ENCODE assay signal across 8 cellular contexts in the genomic region with DNA sequence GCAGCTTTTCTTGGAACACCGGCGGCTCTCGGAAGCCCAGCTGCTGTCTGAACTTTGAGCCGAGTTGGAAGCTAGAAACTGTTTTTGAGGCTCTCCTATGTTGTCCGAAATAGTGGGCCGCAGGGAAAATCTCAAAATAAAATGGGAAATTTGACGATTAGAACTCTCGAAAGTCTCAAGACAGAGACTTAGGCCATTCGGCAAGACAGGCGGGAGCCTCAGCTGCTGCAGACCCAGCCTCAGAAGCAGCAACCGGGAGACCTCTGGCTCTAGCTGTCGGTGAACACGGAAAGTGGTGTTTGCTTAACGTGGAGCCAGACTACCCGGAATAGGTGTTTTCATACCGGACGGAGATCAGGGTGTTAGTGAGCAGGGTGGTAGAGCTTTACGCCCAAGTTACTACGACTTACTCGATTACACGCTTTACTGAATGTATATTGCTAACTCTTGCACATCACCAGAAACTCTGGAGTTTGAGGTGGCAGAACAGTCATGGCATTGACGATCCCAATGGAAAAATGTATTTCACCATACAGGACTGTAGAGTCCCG. TPM values are rescaled to one million over a fixed set of nuclear protein-coding genes. Genes with fewer than 3 reads are reported as not detected.
DNase-seq lines count a peak whose midpoint lies in the region; ATAC-seq and TF ChIP-seq lines count a peak whose summit lies in the region.

No MANE protein-coding gene starts in this region.

- intact Hi-C loops in right lobe of liver (cut with DNase I) (no loop called here), upper lobe of right lung (cut with DNase I) (no loop called here), posterior vena cava (cut with DNase I) (no loop called here)

- H3K36me3 ChIP-seq in HUES48 (ENCODE audit: control insufficient read depth, insufficient read depth, low read length) (peaks cover 65% of the 10 kb centered on the region), brain microvascular endothelial cell (replicated peaks) (peaks cover 16% of the 10 kb centered on the region), right lobe of liver (peaks cover 0 to 59% (median 18%) of the 10 kb centered on the region in 4 donors), upper lobe of right lung (peaks cover 58% of the 10 kb centered on the region)

- H3K27ac ChIP-seq in HUES48 (ENCODE audit: low read depth, low read length) (peak overlapping the region; percentile 98), brain microvascular endothelial cell (peak overlapping the region; percentile 78), right lobe of liver (peak overlapping the region; percentile 90 to 99 (median 98)), upper lobe of right lung (peak overlapping the region; percentile 99)

- H3K27me3 ChIP-seq in HUES48 (ENCODE audit: control insufficient read depth, insufficient read depth, low read length) (no peaks in the 10 kb centered on the region), brain microvascular endothelial cell (replicated peaks) (no peaks in the 10 kb centered on the region), right lobe of liver (no peaks in the 10 kb centered on the region), upper lobe of right lung (no peaks in the 10 kb centered on the region)

- TF ChIP-seq CTCF in GM13977 (IDR thresholded peaks at IDR 0.05; ENCODE audit: extremely low read depth, insufficient read depth, missing control alignments) (no peak), brain microvascular endothelial cell (IDR thresholded peaks at IDR 0.05; ENCODE audit: low read depth, low read length, missing control alignments) (no peak), right lobe of liver (IDR thresholded peaks at IDR 0.05) (no peak), upper lobe of right lung (IDR thresholded peaks at IDR 0.05) (no peak)

- H3K4me1 ChIP-seq in HUES48 (ENCODE audit: control insufficient read depth, insufficient read depth, low read length) (peaks cover 9% of the 10 kb centered on the region), right lobe of liver (peaks cover 0 to 31% (median 7%) of the 10 kb centered on the region in 4 donors), upper lobe of right lung (peaks cover 18% of the 10 kb centered on the region)

- 4% methylated on average over 22 of the region's 23 CpGs for WGBS in right lobe of liver (ENCODE audit: insufficient coverage, low coverage, low lambda C conversion rate, missing lambda C conversion rate)

- peak overlapping the region; percentile 89 for H3K9ac ChIP-seq in HUES48 (ENCODE audit: low read depth, low read length)

- no peaks in the 10 kb centered on the region for H3K9me3 ChIP-seq in HUES48 (ENCODE audit: control insufficient read depth, insufficient read depth, low read length)
- no peaks in the 10 kb centered on the region for H3K9me3 ChIP-seq in right lobe of liver
- no peaks in the 10 kb centered on the region for H3K9me3 ChIP-seq in upper lobe of right lung

- in situ Hi-C loops in GM13977 (cut with MboI; ENCODE audit: low pct_unique_long_range_greater_than_20kb, low sequenced_read_pairs, unreplicated experiment) (loop anchor here (25.0 kb wide), 1 partner anchor 269 kb away; a partner anchor contains a TSS), brain microvascular endothelial cell (cut with HindIII; ENCODE audit: low pct_ligation_motif_present, low sequenced_read_pairs) (no loop called here)

- H3K4me3 ChIP-seq in HUES48 (ENCODE audit: low read depth, low read length): peak overlapping the region; percentile 84
- peak overlapping the region; percentile 82 for H3K4me3 ChIP-seq in brain microvascular endothelial cell (ENCODE audit: low read depth, low read length)
- H3K4me3 ChIP-seq in right lobe of liver: peak overlapping the region; percentile 96 to 100 (median 99)
- H3K4me3 ChIP-seq in upper lobe of right lung: peak overlapping the region; percentile 98

- DNase-seq in GM13977 (ENCODE audit: low spot score): peak; percentile 41
- DNase-seq in brain microvascular endothelial cell: no peak
- DNase-seq in right lobe of liver: no peak
- DNase-seq in upper lobe of right lung: no peak
- DNase-seq in SHP77 (lab: John Stamatoyannopoulos, UW): no peak
- no peak for DNase-seq in posterior vena cava (ENCODE audit: low spot score)
- DNase-seq in NCI-H1048 (lab: John Stamatoyannopoulos, UW): no peak

- ATAC-seq in right lobe of liver (peak; percentile 2 to 45 (median 18)), upper lobe of right lung (no peak)

- no peak for TF ChIP-seq POLR2A in right lobe of liver (IDR thresholded peaks at IDR 0.05)

RNA-seq across cellular contexts. Expression of a gene that starts 0.4 kb away (rescaled TPM):
- total RNA-seq in right lobe of liver (100 to 1,000 TPM in 1 of 6 experiments, 10 to 100 TPM in 5; 45.4 to 120 (median 79.1) TPM), upper lobe of right lung (252 TPM), posterior vena cava (100 to 1,000 TPM; 122 to 169 TPM)

RNA-seq across cellular contexts. Expression of a gene that starts 21.9 kb away (rescaled TPM):
- total RNA-seq in right lobe of liver (10 to 100 TPM; 16.6 to 32.7 (median 23.7) TPM), upper lobe of right lung (42.1 TPM), posterior vena cava (10 to 100 TPM; 11.7 to 25.3 TPM)

RNA-seq across cellular contexts. Expression of a gene that starts 32.9 kb away (rescaled TPM):
- total RNA-seq in right lobe of liver (10 to 100 TPM; 25.6 to 57.0 (median 41.6) TPM), upper lobe of right lung (57.5 TPM), posterior vena cava (10 to 100 TPM; 29.0 to 33.2 TPM)
